In genomic region chr10:30184397-30185033, GRCh38 we compare ENCODE assay signal across 18 cellular contexts.
"Had no signal": no experiment of that assay in that cellular context is flagged by ENCODE, and none has a peak within 500 bp of the region (broad histone marks: within the 10 kb centered on the region; RNA-seq: fewer than 3 reads in every experiment).

No MANE protein-coding gene starts in this region.

- H3K27me3 ChIP-seq: neutrophil, tibial nerve, vagina had no signal

- ATAC-seq: left ventricle myocardium superior; natural killer cell; stimulated activated naive B cell treated with anti-CD40 and anti-IgM and Interleukin-4, amounts not matched to agents 10 μg/mL and 1 μg/mL and 100 μg/mL, for 72 hours had no signal

- H3K9me3 ChIP-seq: neutrophil, tibial nerve, vagina had no signal

- DNase-seq: activated CD4-positive, CD25-positive, alpha-beta regulatory T cell treated with anti-CD3 and anti-CD28 coated beads, Interleukin-2, amount 50 U/mL, for 72 hours; activated naive CD4-positive, alpha-beta T cell; activated naive CD8-positive, alpha-beta T cell treated with anti-CD3 and anti-CD28 coated beads, Interleukin-2, amount 10 ng/mL, durations not matched to agents 7 days and 5 days; activated T-cell treated with anti-CD3 and anti-CD28 coated beads for 4 hours; anterior cingulate cortex; cerebellar nuclear complex; hypothalamus; left ventricle myocardium superior; natural killer cell; posterior cingulate gyrus; retina; stimulated activated CD4-positive, alpha-beta T cell treated with anti-CD3 and anti-CD28 coated beads, Interleukin-15, amount 100 ng/mL, for 24 hours; stimulated activated CD4-positive, alpha-beta T cell treated with anti-CD3 and anti-CD28 coated beads, Interleukin-4, amount 100 ng/mL, for 1 hour; stimulated activated naive B cell treated with anti-CD40 and anti-IgM and Interleukin-4, amounts not matched to agents 10 μg/mL and 1 μg/mL and 100 μg/mL, for 72 hours; T-helper 9 cell had no signal

- H3K4me3 ChIP-seq: tibial nerve, vagina had no signal

- H3K36me3 ChIP-seq: neutrophil, tibial nerve, vagina had no signal

- H3K27ac ChIP-seq: neutrophil, tibial nerve, vagina had no signal
